ENCODE assay signal across 14 cellular contexts in genomic region chr6:24968711-24969110, GRCh38.
"Had no signal": no experiment of that assay in that cellular context is flagged by ENCODE, and none has a peak within 500 bp of the region (broad histone marks: within the 10 kb centered on the region; RNA-seq: fewer than 3 reads in every experiment).

No MANE protein-coding gene starts in this region.

- H3K4me3 ChIP-seq: dorsolateral prefrontal cortex, lower lobe of right lung, SJCRH30, stomach, testis, upper lobe of right lung had no signal

- H3K4me1 ChIP-seq: lower lobe of right lung, SJCRH30, stomach, testis, upper lobe of right lung had no signal

- H3K9me3 ChIP-seq: lower lobe of right lung, SJCRH30, stomach, testis, upper lobe of right lung had no signal

- ATAC-seq: activated T-cell treated with anti-CD3 and anti-CD28 coated beads, Interleukin-2, amount 50 U/mL, for 72 hours; left colon; lower lobe of right lung; upper lobe of right lung had no signal

- DNase-seq: activated CD4-positive, alpha-beta memory T cell treated with anti-CD3 and anti-CD28 coated beads for 36 hours; activated CD8-positive, alpha-beta memory T cell treated with anti-CD3 and anti-CD28 coated beads, Interleukin-2, amount 50 U/mL, for 4 hours; activated gamma-delta T cell treated with Interleukin-2 at 50 U/mL for 16 hours; activated T-cell treated with anti-CD3 and anti-CD28 coated beads, Interleukin-2, amount 50 U/mL, for 72 hours; dorsolateral prefrontal cortex; left colon; lower lobe of right lung; SJCRH30; stimulated activated CD4-positive, alpha-beta T cell treated with anti-CD3 and anti-CD28 coated beads, Interleukin-15, amount 100 ng/mL, for 24 hours; stimulated activated CD4-positive, alpha-beta T cell treated with anti-CD3 and anti-CD28 coated beads, Interleukin-4, amount 100 ng/mL, for 24 hours; stomach; testis; upper lobe of right lung had no signal

- H3K27me3 Mint-ChIP-seq: activated CD4-positive, alpha-beta memory T cell treated with anti-CD3 and anti-CD28 coated beads for 36 hours had no signal

- H3K4me3 Mint-ChIP-seq: activated CD4-positive, alpha-beta memory T cell treated with anti-CD3 and anti-CD28 coated beads for 36 hours; activated T-cell treated with anti-CD3 and anti-CD28 coated beads, Interleukin-2, amount 50 U/mL, for 72 hours; mesothelial cell of epicardium had no signal

- H3K27ac Mint-ChIP-seq: activated CD4-positive, alpha-beta memory T cell treated with anti-CD3 and anti-CD28 coated beads for 36 hours; activated T-cell treated with anti-CD3 and anti-CD28 coated beads, Interleukin-2, amount 50 U/mL, for 72 hours; mesothelial cell of epicardium had no signal

- H3K4me1 Mint-ChIP-seq: mesothelial cell of epicardium had no signal

- H3K36me3 Mint-ChIP-seq: mesothelial cell of epicardium had no signal

- H3K27me3 ChIP-seq: SJCRH30, stomach, testis, upper lobe of right lung had no signal

- H3K27ac ChIP-seq: dorsolateral prefrontal cortex, lower lobe of right lung, SJCRH30, stomach, testis, upper lobe of right lung had no signal

- H3K36me3 ChIP-seq: lower lobe of right lung, SJCRH30, stomach, upper lobe of right lung had no signal

- H3K9me3 Mint-ChIP-seq: activated CD4-positive, alpha-beta memory T cell treated with anti-CD3 and anti-CD28 coated beads for 36 hours; activated T-cell treated with anti-CD3 and anti-CD28 coated beads, Interleukin-2, amount 50 U/mL, for 72 hours; mesothelial cell of epicardium had no signal
